Comparison of ENCODE assay signal across 11 cellular contexts in genomic region chr5:132424167-132424935, GRCh38. TPM values are rescaled to one million over a fixed set of nuclear protein-coding genes. Genes with fewer than 3 reads are reported as not detected.
DNase-seq lines count a peak whose midpoint lies in the region; ATAC-seq and TF ChIP-seq lines count a peak whose summit lies in the region.
"Had no signal": no experiment of that assay in that cellular context is flagged by ENCODE, and none has a peak within 500 bp of the region (broad histone marks: within the 10 kb centered on the region; RNA-seq: fewer than 3 reads in every experiment).

No MANE protein-coding gene starts in this region.

- intact Hi-C loops in right lobe of liver (cut with DNase I): loop anchor here (10.0 kb wide), 1 partner anchor 60 kb away; no protein-coding TSS in a partner anchor
- intact Hi-C loops in thyroid gland (cut with DNase I): loop anchor here (5.0 kb wide), 1 partner anchor 63 kb away; no protein-coding TSS in a partner anchor

- peaks cover 8% of the 10 kb centered on the region; the same call in 1 of the 2 replicates for H3F3A ChIP-seq in SU-DHL-6 (ENCODE audit: insufficient read depth)

- H3K4me1 ChIP-seq in right lobe of liver (peaks cover 3 to 84% (median 41%) of the 10 kb centered on the region in 4 donors), thyroid gland (peaks cover 56 to 91% of the 10 kb centered on the region in 2 donors)

- H3K4me3 ChIP-seq in SU-DHL-6 (ENCODE audit: insufficient read depth, low read length, poor library complexity, severe bottlenecking) (no peak overlapping the region), right lobe of liver (no peak overlapping the region), thyroid gland (replicated peaks in 1 of 3) (no peak overlapping the region)

- H3K36me3 ChIP-seq in SU-DHL-6 (ENCODE audit: low read length): no peaks in the 10 kb centered on the region
- H3K36me3 ChIP-seq in right lobe of liver: peaks cover 0 to 13% (median 0%) of the 10 kb centered on the region in 4 donors
- peaks cover 0 to 6% of the 10 kb centered on the region in 2 donors for H3K36me3 ChIP-seq in thyroid gland

- 0 out of 2 replicates have a peak overlapping the region, but pooled peaks have one; percentile 5 for H3K9ac ChIP-seq in SU-DHL-6 (ENCODE audit: low read length)

- H3K27ac ChIP-seq in SU-DHL-6 (ENCODE audit: low read depth, low read length) (no peak overlapping the region), right lobe of liver (peak overlapping the region; percentile 67 to 79 (median 78)), thyroid gland (peak overlapping the region in 2 of 3 donors; percentile 25 to 76)

- H3K9me2 ChIP-seq in SU-DHL-6 (replicated peaks; ENCODE audit: insufficient read depth, low read length): no peaks in the 10 kb centered on the region

- H4K20me1 ChIP-seq in SU-DHL-6 (ENCODE audit: low read depth, low read length): no peaks in the 10 kb centered on the region

- H2AFZ ChIP-seq in SU-DHL-6 (ENCODE audit: low read depth, low read length, severe bottlenecking): no peak overlapping the region

- TF ChIP-seq CTCF in SU-DHL-6 (IDR thresholded peaks at IDR 0.05; ENCODE audit: insufficient read depth, low read length, poor library complexity, severe bottlenecking): no peak
- no peak for TF ChIP-seq CTCF in right lobe of liver (IDR thresholded peaks at IDR 0.05)
- no peak for TF ChIP-seq CTCF in thyroid gland (IDR thresholded peaks at IDR 0.05)

- peak; percentile 33 for DNase-seq in activated effector memory CD4-positive, alpha-beta T cell treated with anti-CD3 and anti-CD28 coated beads, Interleukin-2, amount 50 U/mL, for 16 hours
- DNase-seq in activated effector memory CD4-positive, alpha-beta T cell treated with Interleukin-2 at 50 U/mL for 16 hours: no peak
- DNase-seq in right lobe of liver (no peak), thyroid gland (no peak), DMS153 treated with DMSO at 0.1 percent for 48 hours (lab: John Stamatoyannopoulos, UW; ENCODE audit: unreplicated experiment) (no peak)
- DNase-seq in stimulated activated CD4-positive, alpha-beta T cell treated with anti-CD3 and anti-CD28 coated beads, Interleukin-12 subunit alpha, Interleukin-12 subunit beta, amount 100 ng/mL, for 4 hours: no peak
- DNase-seq: kidney glomerular epithelial cell, NCI-H748 treated with DMSO at 0.1 percent for 48 hours had no signal

- no peaks in the 10 kb centered on the region for H3K27me3 ChIP-seq in SU-DHL-6 (ENCODE audit: low read length)
- H3K27me3 ChIP-seq in right lobe of liver: no peaks in the 10 kb centered on the region
- no peaks in the 10 kb centered on the region for H3K27me3 ChIP-seq in thyroid gland

- no peaks in the 10 kb centered on the region for H3K79me2 ChIP-seq in SU-DHL-6 (ENCODE audit: insufficient read depth, low read length)

- no peak for ATAC-seq in right lobe of liver
- ATAC-seq in GM21528 (IDR thresholded peaks at IDR 0.05; ENCODE audit: low FRiP score, unreplicated experiment): no peak
- ATAC-seq: sciatic nerve had no signal

- H3K4me2 ChIP-seq in SU-DHL-6 (ENCODE audit: low read depth, low read length, poor library complexity, severe bottlenecking): no peak overlapping the region

- WGBS in right lobe of liver (ENCODE audit: insufficient coverage, low coverage, low lambda C conversion rate, missing lambda C conversion rate): 90% methylated on average over 2 of the region's 3 CpGs
- WGBS in thyroid gland, 2 donors: 91 to 95% methylated on average over 3 of the region's 3 CpGs

- TF ChIP-seq POLR2A in right lobe of liver (IDR thresholded peaks at IDR 0.05) (no peak), thyroid gland (IDR thresholded peaks at IDR 0.05) (no peak)

- H3K9me3 ChIP-seq in SU-DHL-6 (ENCODE audit: insufficient read depth, low read length) (no peaks in the 10 kb centered on the region), right lobe of liver (no peaks in the 10 kb centered on the region), thyroid gland (no peaks in the 10 kb centered on the region)

RNA-seq across cellular contexts. Expression of gene SLC22A5, which starts 54.8 kb away (rescaled TPM):
- total RNA-seq in right lobe of liver (10 to 100 TPM in 1 of 6 experiments, 1 to 10 TPM in 5; 4.7 to 11.1 (median 6.5) TPM), thyroid gland (10 to 100 TPM; 18.1 to 28.3 (median 24.2) TPM)
